Comparison of ENCODE assay signal across 9 cellular contexts in genomic region chr16:3822366-3823045, GRCh38. TPM values are rescaled to one million over a fixed set of nuclear protein-coding genes. Genes with fewer than 3 reads are reported as not detected.
DNase-seq lines count a peak whose midpoint lies in the region; ATAC-seq and TF ChIP-seq lines count a peak whose summit lies in the region.
"Had no signal": no experiment of that assay in that cellular context is flagged by ENCODE, and none has a peak within 500 bp of the region (broad histone marks: within the 10 kb centered on the region; RNA-seq: fewer than 3 reads in every experiment).

No MANE protein-coding gene starts in this region.

- H3K4me3 ChIP-seq in heart left ventricle: no peak overlapping the region
- H3K4me3 ChIP-seq: SJSA1 had no signal

- peaks cover 18 to 99% (median 77%) of the 10 kb centered on the region in 12 donors for H3K4me1 ChIP-seq in heart left ventricle

- H3K36me3 Mint-ChIP-seq in activated T-cell treated with anti-CD3 and anti-CD28 coated beads, Interleukin-2, amount 50 U/mL, for 4 hours (ENCODE audit: insufficient read depth): peaks cover 4% of the 10 kb centered on the region
- peaks cover 11% of the 10 kb centered on the region for H3K36me3 Mint-ChIP-seq in activated T-cell treated with anti-CD3 and anti-CD28 coated beads, Interleukin-2, amount 50 U/mL, for 24 hours (ENCODE audit: low read depth)
- peaks cover 12% of the 10 kb centered on the region for H3K36me3 Mint-ChIP-seq in activated B cell treated with CpG ODN at 0.5 μM for 24 hours (ENCODE audit: low read depth)

- CTCF ChIA-PET in activated B cell treated with CpG ODN at 0.5 μM for 24 hours (lab: Charles Lee): no interaction called here

- H3K36me3 ChIP-seq in heart left ventricle: no peaks in the 10 kb centered on the region

- ATAC-seq in activated T-cell treated with anti-CD3 and anti-CD28 coated beads, Interleukin-2, amount 50 U/mL, for 4 hours: no peak
- ATAC-seq in activated B cell treated with CpG ODN at 0.5 μM for 24 hours (ENCODE audit: low read depth): no peak
- ATAC-seq in heart left ventricle: peak in 3 of 4 donors; percentile 30 to 56 (median 42)
- peak; percentile 48 for ATAC-seq in stimulated activated naive CD8-positive, alpha-beta T cell treated with anti-CD3 and anti-CD28 coated beads, Interleukin-15, amount 100 ng/mL, for 72 hours
- ATAC-seq in GM18517 (IDR thresholded peaks at IDR 0.05; ENCODE audit: unreplicated experiment): no peak

- no peak overlapping the region for H3K27ac Mint-ChIP-seq in activated T-cell treated with anti-CD3 and anti-CD28 coated beads, Interleukin-2, amount 50 U/mL, for 24 hours
- H3K27ac Mint-ChIP-seq in activated B cell treated with CpG ODN at 0.5 μM for 24 hours: no peak overlapping the region
- H3K27ac Mint-ChIP-seq in stimulated activated naive CD8-positive, alpha-beta T cell treated with anti-CD3 and anti-CD28 coated beads, Interleukin-15, amount 100 ng/mL, for 72 hours: peak overlapping the region in 1 of 2 donors; percentile 84

- no peak for TF ChIP-seq POLR2A in heart left ventricle (IDR thresholded peaks at IDR 0.05)

- WGBS in heart left ventricle, 4 donors: 24 to 38% (median 31%) methylated on average over 11 of the region's 11 CpGs

- no peaks in the 10 kb centered on the region for H3K9me3 Mint-ChIP-seq in activated T-cell treated with anti-CD3 and anti-CD28 coated beads, Interleukin-2, amount 50 U/mL, for 4 hours
- H3K9me3 Mint-ChIP-seq in activated T-cell treated with anti-CD3 and anti-CD28 coated beads, Interleukin-2, amount 50 U/mL, for 24 hours: no peaks in the 10 kb centered on the region
- H3K9me3 Mint-ChIP-seq in activated B cell treated with CpG ODN at 0.5 μM for 24 hours: no peaks in the 10 kb centered on the region
- no peaks in the 10 kb centered on the region for H3K9me3 Mint-ChIP-seq in stimulated activated naive CD8-positive, alpha-beta T cell treated with anti-CD3 and anti-CD28 coated beads, Interleukin-15, amount 100 ng/mL, for 72 hours

- no peak for TF ChIP-seq CTCF in activated B cell treated with CpG ODN at 0.5 μM for 24 hours (IDR thresholded peaks at IDR 0.05)
- no peak for TF ChIP-seq CTCF in heart left ventricle (IDR thresholded peaks at IDR 0.05)

- intact Hi-C loops in activated B cell treated with CpG ODN at 0.5 μM for 24 hours (cut with micrococcal nuclease): no loop called here
- intact Hi-C loops in heart left ventricle (cut with DNase I): loop anchor here in 3 of 10 donors (2.0 to 5.0 kb wide), 3 partner anchors 30 to 50 kb away; no protein-coding TSS in a partner anchor

- peak overlapping the region; percentile 58 for H3K4me3 Mint-ChIP-seq in activated T-cell treated with anti-CD3 and anti-CD28 coated beads, Interleukin-2, amount 50 U/mL, for 4 hours
- H3K4me3 Mint-ChIP-seq in activated T-cell treated with anti-CD3 and anti-CD28 coated beads, Interleukin-2, amount 50 U/mL, for 24 hours: no peak overlapping the region
- H3K4me3 Mint-ChIP-seq in activated B cell treated with CpG ODN at 0.5 μM for 24 hours: peak overlapping the region; percentile 48
- H3K4me3 Mint-ChIP-seq in stimulated activated naive CD8-positive, alpha-beta T cell treated with anti-CD3 and anti-CD28 coated beads, Interleukin-15, amount 100 ng/mL, for 72 hours: peak overlapping the region; percentile 49

- no peaks in the 10 kb centered on the region for H3K27me3 ChIP-seq in heart left ventricle
- H3K27me3 ChIP-seq: SJSA1 had no signal

- DNase-seq in activated T-cell treated with anti-CD3 and anti-CD28 coated beads, Interleukin-2, amount 50 U/mL, for 4 hours: no peak
- no peak for DNase-seq in activated T-cell treated with anti-CD3 and anti-CD28 coated beads, Interleukin-2, amount 50 U/mL, for 24 hours
- no peak for DNase-seq in activated B cell treated with CpG ODN at 0.5 μM for 24 hours
- peak in 1 of 5 donors; percentile 43 for DNase-seq in heart left ventricle
- no peak for DNase-seq in stimulated activated naive CD8-positive, alpha-beta T cell treated with anti-CD3 and anti-CD28 coated beads, Interleukin-15, amount 100 ng/mL, for 72 hours
- no peak for DNase-seq in inferior parietal cortex (ENCODE audit: extremely low spot score)
- DNase-seq in dedifferentiated amniotic fluid mesenchymal stem cell (ENCODE audit: extremely low spot score): no peak

- peak overlapping the region in 5 of 12 donors; percentile 27 to 55 (median 34) for H3K27ac ChIP-seq in heart left ventricle
- H3K27ac ChIP-seq: SJSA1 had no signal

- no peaks in the 10 kb centered on the region for H3K27me3 Mint-ChIP-seq in activated T-cell treated with anti-CD3 and anti-CD28 coated beads, Interleukin-2, amount 50 U/mL, for 4 hours (ENCODE audit: low read depth)
- H3K27me3 Mint-ChIP-seq in activated T-cell treated with anti-CD3 and anti-CD28 coated beads, Interleukin-2, amount 50 U/mL, for 24 hours: no peaks in the 10 kb centered on the region
- H3K27me3 Mint-ChIP-seq in activated B cell treated with CpG ODN at 0.5 μM for 24 hours: no peaks in the 10 kb centered on the region
- H3K27me3 Mint-ChIP-seq in stimulated activated naive CD8-positive, alpha-beta T cell treated with anti-CD3 and anti-CD28 coated beads, Interleukin-15, amount 100 ng/mL, for 72 hours: no peaks in the 10 kb centered on the region

- no peaks in the 10 kb centered on the region for H3K9me3 ChIP-seq in heart left ventricle
- H3K9me3 ChIP-seq: SJSA1 had no signal

- peaks cover 92% of the 10 kb centered on the region for H3K4me1 Mint-ChIP-seq in activated T-cell treated with anti-CD3 and anti-CD28 coated beads, Interleukin-2, amount 50 U/mL, for 4 hours (ENCODE audit: low read depth)
- peaks cover 92% of the 10 kb centered on the region for H3K4me1 Mint-ChIP-seq in activated T-cell treated with anti-CD3 and anti-CD28 coated beads, Interleukin-2, amount 50 U/mL, for 24 hours (ENCODE audit: low read depth)
- H3K4me1 Mint-ChIP-seq in activated B cell treated with CpG ODN at 0.5 μM for 24 hours: peaks cover 92% of the 10 kb centered on the region
- H3K4me1 Mint-ChIP-seq in stimulated activated naive CD8-positive, alpha-beta T cell treated with anti-CD3 and anti-CD28 coated beads, Interleukin-15, amount 100 ng/mL, for 72 hours: peaks cover 95% of the 10 kb centered on the region

- POLR2A ChIA-PET in activated B cell treated with CpG ODN at 0.5 μM for 24 hours (lab: Charles Lee): no interaction called here

RNA-seq across cellular contexts. Expression of gene CREBBP, which starts 58.0 kb away (rescaled TPM):
- total RNA-seq in activated T-cell treated with anti-CD3 and anti-CD28 coated beads, Interleukin-2, amount 50 U/mL, for 4 hours: 10 to 100 TPM; 44.7 to 47.2 (median 45.3) TPM
- total RNA-seq in activated B cell treated with CpG ODN at 0.5 μM for 24 hours (110 and 131 TPM in 2 replicates), heart left ventricle (10 to 100 TPM; 20.0 to 77.6 (median 45.9) TPM)
- polyA plus RNA-seq in heart left ventricle: 10 to 100 TPM; 17.1 TPM

Comparison
In these comparisons a context has a peak if more than half of its experiments do, and no peak if none do; other contexts are left out.
1. ATAC-seq: peak in heart left ventricle (3 of 4) and stimulated activated naive CD8-positive, alpha-beta T cell treated with anti-CD3 and anti-CD28 coated beads, Interleukin-15, amount 100 ng/mL, for 72 hours (single experiment); none in activated T-cell treated with anti-CD3 and anti-CD28 coated beads, Interleukin-2, amount 50 U/mL, for 4 hours (0 of 2), activated B cell treated with CpG ODN at 0.5 μM for 24 hours (single experiment) and GM18517 (single experiment).